20 cellular contexts compared by ENCODE assay signal in the genomic region with DNA sequence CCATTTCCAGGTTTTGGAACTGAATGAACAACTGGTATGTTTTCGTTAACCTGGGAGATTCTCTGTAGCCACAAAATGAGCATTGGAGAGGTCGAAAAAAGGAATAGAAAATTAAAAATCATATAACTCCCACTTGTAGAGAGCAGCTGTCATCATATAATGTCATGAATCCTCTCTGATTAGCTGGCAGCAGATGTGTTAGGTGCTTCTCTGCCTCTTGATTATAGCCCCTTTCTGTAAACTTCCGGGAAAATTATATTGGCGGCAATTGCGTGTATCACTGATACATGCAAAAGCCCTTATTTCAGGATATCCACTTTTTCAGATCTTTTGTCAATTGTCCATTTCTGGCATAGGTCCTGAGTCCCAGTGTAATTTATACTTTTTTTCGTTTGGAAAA.
"Had no signal": no experiment of that assay in that cellular context is flagged by ENCODE, and none has a peak within 500 bp of the region (broad histone marks: within the 10 kb centered on the region; RNA-seq: fewer than 3 reads in every experiment).

No MANE protein-coding gene starts in this region.

- H3K27ac Mint-ChIP-seq: activated B cell treated with CpG ODN at 0.5 μM for 24 hours; activated CD4-positive, alpha-beta memory T cell treated with anti-CD3 and anti-CD28 coated beads for 36 hours; activated naive CD4-positive, alpha-beta T cell treated with anti-CD3 and anti-CD28 coated beads for 36 hours; activated naive CD8-positive, alpha-beta T cell treated with anti-CD3 and anti-CD28 coated beads, Interleukin-2, amount 10 ng/mL, durations not matched to agents 7 days and 5 days; naive thymus-derived CD4-positive, alpha-beta T cell; progenitor cell of endocrine pancreas; stimulated activated naive B cell treated with anti-CD40 and anti-IgM and Interleukin-4, amounts not matched to agents 10 μg/mL and 1 μg/mL and 100 μg/mL, for 72 hours had no signal

- H3K27me3 ChIP-seq: heart left ventricle, transverse colon had no signal

- H3K4me3 Mint-ChIP-seq: activated B cell treated with CpG ODN at 0.5 μM for 24 hours; activated CD4-positive, alpha-beta memory T cell treated with anti-CD3 and anti-CD28 coated beads for 36 hours; activated naive CD4-positive, alpha-beta T cell treated with anti-CD3 and anti-CD28 coated beads for 36 hours; activated naive CD8-positive, alpha-beta T cell treated with anti-CD3 and anti-CD28 coated beads, Interleukin-2, amount 10 ng/mL, durations not matched to agents 7 days and 5 days; naive thymus-derived CD4-positive, alpha-beta T cell; stimulated activated naive B cell treated with anti-CD40 and anti-IgM and Interleukin-4, amounts not matched to agents 10 μg/mL and 1 μg/mL and 100 μg/mL, for 72 hours had no signal

- ATAC-seq: heart left ventricle; left lobe of liver; lower lobe of right lung; naive thymus-derived CD4-positive, alpha-beta T cell; stimulated activated naive B cell treated with anti-CD40 and anti-IgM and Interleukin-4, amounts not matched to agents 10 μg/mL and 1 μg/mL and 100 μg/mL, for 72 hours had no signal

- H3K4me1 ChIP-seq: heart left ventricle had no signal

- H3K4me3 ChIP-seq: coronary artery, heart left ventricle, lower lobe of right lung, transverse colon had no signal

- DNase-seq: activated B cell treated with CpG ODN at 0.5 μM for 24 hours; activated CD4-positive, alpha-beta memory T cell treated with anti-CD3 and anti-CD28 coated beads for 36 hours; activated CD4-positive, alpha-beta T cell treated with anti-CD3 and anti-CD28 coated beads for 4 hours; activated naive CD4-positive, alpha-beta T cell treated with anti-CD3 and anti-CD28 coated beads for 36 hours; activated naive CD8-positive, alpha-beta T cell treated with anti-CD3 and anti-CD28 coated beads, Interleukin-2, amount 10 ng/mL, durations not matched to agents 7 days and 5 days; activated T-cell treated with anti-CD3 and anti-CD28 coated beads, Interleukin-2, amount 50 U/mL, for 48 hours; amniotic stem cell; heart left ventricle; kidney; lower lobe of right lung; mesendoderm; naive thymus-derived CD4-positive, alpha-beta T cell; stimulated activated CD4-positive, alpha-beta T cell treated with anti-CD3 and anti-CD28 coated beads, Interleukin-2, amount 100 ng/mL, for 48 hours; stimulated activated CD8-positive, alpha-beta memory T cell treated with anti-CD3 and anti-CD28 coated beads, Interleukin-4, amount 100 ng/mL, for 48 hours; stimulated activated naive B cell treated with anti-CD40 and anti-IgM and Interleukin-4, amounts not matched to agents 10 μg/mL and 1 μg/mL and 100 μg/mL, for 72 hours; T-helper 9 cell; transverse colon had no signal

- H3K36me3 ChIP-seq: heart left ventricle, lower lobe of right lung, transverse colon had no signal

- H3K27ac ChIP-seq: coronary artery, heart left ventricle, lower lobe of right lung, transverse colon had no signal

- H3K9me3 ChIP-seq: transverse colon had no signal

- H3K4me1 Mint-ChIP-seq: activated B cell treated with CpG ODN at 0.5 μM for 24 hours; activated naive CD8-positive, alpha-beta T cell treated with anti-CD3 and anti-CD28 coated beads, Interleukin-2, amount 10 ng/mL, durations not matched to agents 7 days and 5 days; naive thymus-derived CD4-positive, alpha-beta T cell; stimulated activated naive B cell treated with anti-CD40 and anti-IgM and Interleukin-4, amounts not matched to agents 10 μg/mL and 1 μg/mL and 100 μg/mL, for 72 hours had no signal

- H3K27me3 Mint-ChIP-seq: progenitor cell of endocrine pancreas had no signal
